30 cellular contexts compared by ENCODE assay signal in genomic region chr2:177970670-177971454, GRCh38.
DNase-seq lines count a peak whose midpoint lies in the region; ATAC-seq, FAIRE-seq and TF ChIP-seq lines count a peak whose summit lies in the region.
"Had no signal": no experiment of that assay in that cellular context is flagged by ENCODE, and none has a peak within 500 bp of the region (broad histone marks: within the 10 kb centered on the region; RNA-seq: fewer than 3 reads in every experiment).

No MANE protein-coding gene starts in this region.

- H2BK120ac ChIP-seq in mesendoderm (ENCODE audit: low read depth, low read length) (no peak overlapping the region), trophoblast cell (ENCODE audit: insufficient read depth, low read length, poor library complexity) (no peak overlapping the region)

- H4K5ac ChIP-seq in mesendoderm (ENCODE audit: low read length) = no peak overlapping the region

- H3K9ac ChIP-seq in adipocyte (ENCODE audit: low read length) = no peak overlapping the region
- no peak overlapping the region for H3K9ac ChIP-seq in mesendoderm (ENCODE audit: low read length)
- H3K9ac ChIP-seq in trophoblast cell (ENCODE audit: low read length) = no peak overlapping the region
- H3K9ac ChIP-seq: BLaER1 treated with 17β-estradiol and CSF1 and Interleukin-3, amounts not matched to agents 10 nM and 100 nM had no signal

- no peak overlapping the region for H3K23ac ChIP-seq in mesendoderm (ENCODE audit: low read length)
- H3K23ac ChIP-seq in trophoblast cell (ENCODE audit: low read length) = no peak overlapping the region

- H3K79me2 ChIP-seq in hepatocyte (no peaks in the 10 kb centered on the region), mesendoderm (ENCODE audit: control insufficient read depth, insufficient read depth, low read length) (no peaks in the 10 kb centered on the region), trophoblast cell (ENCODE audit: control insufficient read depth, insufficient read depth, low read length, poor library complexity) (no peaks in the 10 kb centered on the region)

- H2BK15ac ChIP-seq in mesendoderm (replicated peaks; ENCODE audit: low read depth) = no peak overlapping the region

- H2BK12ac ChIP-seq in trophoblast cell (ENCODE audit: low read length) = no peak overlapping the region

- TF ChIP-seq POLR2A in GM12891 (IDR thresholded peaks at IDR 0.05; ENCODE audit: low read depth, low read length) = no peak

- H4K8ac ChIP-seq in mesendoderm (ENCODE audit: low read depth, low read length) (no peak overlapping the region), trophoblast cell (ENCODE audit: low read depth, low read length) (no peak overlapping the region)

- no peaks in the 10 kb centered on the region for H4K20me1 ChIP-seq in hepatocyte (ENCODE audit: insufficient read depth, poor library complexity, severe bottlenecking)
- H4K20me1 ChIP-seq: BLaER1 treated with 17β-estradiol and CSF1 and Interleukin-3, amounts not matched to agents 10 nM and 100 nM had no signal

- H3K4ac ChIP-seq in mesendoderm (ENCODE audit: low read depth, low read length) (no peak overlapping the region), trophoblast cell (ENCODE audit: low read depth, low read length) (no peak overlapping the region)

- H2AFZ ChIP-seq in hepatocyte (no peak overlapping the region), trophoblast cell (ENCODE audit: insufficient read depth, low read length, poor library complexity) (no peak overlapping the region)

- no peak overlapping the region for H2AK5ac ChIP-seq in mesendoderm (ENCODE audit: low read length)
- no peak overlapping the region for H2AK5ac ChIP-seq in trophoblast cell (ENCODE audit: low read length)

- H3K18ac ChIP-seq in mesendoderm (ENCODE audit: low read length) (no peak overlapping the region), trophoblast cell (ENCODE audit: low read length) (no peak overlapping the region)

- no peak overlapping the region for H3K56ac ChIP-seq in mesendoderm (ENCODE audit: low read length)

- no peak for ATAC-seq in psoas muscle

- 82% methylated on average over 3 of the region's 3 CpGs for WGBS in hepatocyte (ENCODE audit: low lambda C conversion rate, missing lambda C conversion rate)
- WGBS in mesendoderm (ENCODE audit: extremely low coverage, insufficient coverage, low lambda C conversion rate) = no CpG with 5 or more reads among the region's 3 CpGs
- WGBS in psoas muscle, 3 donors = 87 to 89% (median 87%) methylated on average over 3 of the region's 3 CpGs
- no CpG with 5 or more reads among the region's 3 CpGs for WGBS in trophoblast cell (ENCODE audit: extremely low coverage, insufficient coverage, insufficient read length)

- H4K91ac ChIP-seq in trophoblast cell (ENCODE audit: low read depth, low read length) = no peak overlapping the region

- H3K4me1 ChIP-seq in HEK293 (ENCODE audit: control insufficient read depth, insufficient read depth, low read length) = no peaks in the 10 kb centered on the region
- no peaks in the 10 kb centered on the region for H3K4me1 ChIP-seq in adipocyte (ENCODE audit: control insufficient read depth, insufficient read depth, low read length)
- peaks cover 5% of the 10 kb centered on the region for H3K4me1 ChIP-seq in hepatocyte (ENCODE audit: insufficient read depth)
- H3K4me1 ChIP-seq in mesendoderm (ENCODE audit: control insufficient read depth, low read depth, low read length) = no peaks in the 10 kb centered on the region
- H3K4me1 ChIP-seq in psoas muscle = no peaks in the 10 kb centered on the region
- no peaks in the 10 kb centered on the region for H3K4me1 ChIP-seq in trophoblast cell (ENCODE audit: control insufficient read depth in 1 of 2, insufficient read depth in 2 of 2, low read length in 2 of 2)
- H3K4me1 ChIP-seq: BLaER1 treated with 17β-estradiol and CSF1 and Interleukin-3, amounts not matched to agents 10 nM and 100 nM; SJSA1 had no signal

- FAIRE-seq in GM12891 (lab: Jason Lieb, UNC) = no peak
- FAIRE-seq: A204.1, GM18507, H54 had no signal

- intact Hi-C loops in psoas muscle (cut with DNase I) = no loop called here

- H3K9me2 ChIP-seq in hepatocyte (replicated peaks; ENCODE audit: insufficient read depth) = no peaks in the 10 kb centered on the region

- no peak overlapping the region for H3K27ac ChIP-seq in HEK293 (ENCODE audit: extremely low read depth, low read depth, low read length)
- H3K27ac ChIP-seq in hepatocyte = peak overlapping the region; percentile 41
- H3K27ac ChIP-seq in mesendoderm (ENCODE audit: low read depth, low read length) = no peak overlapping the region
- no peak overlapping the region for H3K27ac ChIP-seq in psoas muscle
- no peak overlapping the region for H3K27ac ChIP-seq in trophoblast cell (ENCODE audit: low read depth, low read length)
- H3K27ac ChIP-seq: BLaER1 treated with 17β-estradiol and CSF1 and Interleukin-3, amounts not matched to agents 10 nM and 100 nM; HL-60; SJSA1 had no signal

- peak overlapping the region; percentile 51 for H3K4me2 ChIP-seq in hepatocyte
- H3K4me2 ChIP-seq in mesendoderm (ENCODE audit: low read length) = no peak overlapping the region
- no peak overlapping the region for H3K4me2 ChIP-seq in trophoblast cell (ENCODE audit: low read length)
- H3K4me2 ChIP-seq: BLaER1 treated with 17β-estradiol and CSF1 and Interleukin-3, amounts not matched to agents 10 nM and 100 nM had no signal

- H3K14ac ChIP-seq in trophoblast cell (ENCODE audit: low read length) = no peak overlapping the region

- CTCF ChIA-PET in HEK293 (lab: Yijun Ruan, JAX) (interaction anchor here (0.6 to 0.8 kb wide), 2 partner anchors 13 to 1701 kb away, joined by 3 read pairs; no protein-coding TSS in a partner anchor), GM10248 (lab: Yijun Ruan, JAX) (interaction anchor here (1.2 to 1.8 kb wide), 4 partner anchors 12 to 48 kb away, joined by 3 to 7 read pairs (median 4); no protein-coding TSS in a partner anchor)

- H3K36me3 ChIP-seq in HEK293 (ENCODE audit: control insufficient read depth in 2 of 2, insufficient read depth in 1 of 2, low read length in 2 of 2) = no peaks in the 10 kb centered on the region
- H3K36me3 ChIP-seq in adipocyte (ENCODE audit: control insufficient read depth, insufficient read depth, low read length, severe bottlenecking) = no peaks in the 10 kb centered on the region
- H3K36me3 ChIP-seq in hepatocyte (replicated peaks; ENCODE audit: insufficient read depth, low read depth) = no peaks in the 10 kb centered on the region
- no peaks in the 10 kb centered on the region for H3K36me3 ChIP-seq in mesendoderm (ENCODE audit: control insufficient read depth, insufficient read depth, low read length)
- no peaks in the 10 kb centered on the region for H3K36me3 ChIP-seq in psoas muscle (ENCODE audit: insufficient read depth in 1 of 2, low read depth in 1 of 2)
- no peaks in the 10 kb centered on the region for H3K36me3 ChIP-seq in trophoblast cell (ENCODE audit: control insufficient read depth in 1 of 2, insufficient read depth in 2 of 2, low read length in 2 of 2)
- H3K36me3 ChIP-seq: BLaER1 treated with 17β-estradiol and CSF1 and Interleukin-3, amounts not matched to agents 10 nM and 100 nM; MG63; SJSA1 had no signal

- DNase-seq in adipocyte (ENCODE audit: low read depth) (peak; percentile 7), hepatocyte (ENCODE audit: low spot score) (peak; percentile 22), mesendoderm (peak; percentile 1), GM10248 (ENCODE audit: extremely low spot score) (no peak), GM12891 (ENCODE audit: insufficient read length, low spot score) (no peak), psoas muscle (no peak), trophoblast cell (no peak)
- DNase-seq: AML-193; CD4-positive, alpha-beta memory T cell; EL; GDM1; KBM-7; MG63; NCI-H1417; NCI-H1694 treated with DMSO at 0.1 percent for 48 hours; NCI-H2081; NCI-H2171; NCI-H226; NCI-H510A; NCI-H69; Right ventricle myocardium superior; RPMI8226 had no signal

- no peaks in the 10 kb centered on the region for H3K9me3 ChIP-seq in HEK293 (ENCODE audit: control insufficient read depth, insufficient read depth, low read depth, low read length)
- no peaks in the 10 kb centered on the region for H3K9me3 ChIP-seq in adipocyte (ENCODE audit: control insufficient read depth, low read length)
- H3K9me3 ChIP-seq in hepatocyte (ENCODE audit: low read depth) = no peaks in the 10 kb centered on the region
- H3K9me3 ChIP-seq in psoas muscle = no peaks in the 10 kb centered on the region
- no peaks in the 10 kb centered on the region for H3K9me3 ChIP-seq in trophoblast cell (ENCODE audit: insufficient read depth, low read depth, low read length)
- H3K9me3 ChIP-seq: Caco-2, MG63, SJSA1 had no signal

- TF ChIP-seq CTCF in HEK293 (tag by site-specific recombination; IDR thresholded peaks at IDR 0.05) (no peak), hepatocyte (IDR thresholded peaks at IDR 0.05; ENCODE audit: poor library complexity) (no peak), GM10248 (IDR thresholded peaks at IDR 0.05; ENCODE audit: control extremely low read depth, extremely low read depth, low read depth, missing control alignments) (no peak), psoas muscle (IDR thresholded peaks at IDR 0.05) (no peak)

- H3K27me3 ChIP-seq in adipocyte (replicated peaks; ENCODE audit: control insufficient read depth, insufficient read depth, low read length) = peaks cover 5% of the 10 kb centered on the region
- H3K27me3 ChIP-seq in hepatocyte = no peaks in the 10 kb centered on the region
- H3K27me3 ChIP-seq in mesendoderm (ENCODE audit: insufficient read depth, low read length, poor library complexity) = no peaks in the 10 kb centered on the region
- no peaks in the 10 kb centered on the region for H3K27me3 ChIP-seq in psoas muscle (ENCODE audit: insufficient read depth in 3 of 3, low read length in 2 of 3)
- no peaks in the 10 kb centered on the region for H3K27me3 ChIP-seq in trophoblast cell (ENCODE audit: insufficient read depth, low read length)
- H3K27me3 ChIP-seq: BLaER1 treated with 17β-estradiol and CSF1 and Interleukin-3, amounts not matched to agents 10 nM and 100 nM; MG63; SJSA1 had no signal

- H2BK5ac ChIP-seq in mesendoderm (ENCODE audit: low read length) (no peak overlapping the region), trophoblast cell (ENCODE audit: low read depth, low read length, poor library complexity) (no peak overlapping the region)

- POLR2A ChIA-PET in HEK293 (lab: Yijun Ruan, JAX) (no interaction called here), GM10248 (lab: Yijun Ruan, JAX) (no interaction called here)

- H3K4me3 ChIP-seq in HEK293 (ENCODE audit: low read depth, low read length) (no peak overlapping the region), adipocyte (ENCODE audit: low read length) (no peak overlapping the region), hepatocyte (no peak overlapping the region), mesendoderm (ENCODE audit: low read length) (no peak overlapping the region), psoas muscle (no peak overlapping the region), trophoblast cell (ENCODE audit: low read depth, low read length) (no peak overlapping the region)
- H3K4me3 ChIP-seq: BLaER1 treated with 17β-estradiol and CSF1 and Interleukin-3, amounts not matched to agents 10 nM and 100 nM; MG63; SJSA1 had no signal

- H3K79me1 ChIP-seq in mesendoderm (ENCODE audit: low read length) (no peaks in the 10 kb centered on the region), trophoblast cell (ENCODE audit: low read length) (no peaks in the 10 kb centered on the region)

- H4K12ac ChIP-seq in trophoblast cell (ENCODE audit: low read depth, low read length) = no peak overlapping the region

TF ChIP-seq in GM12891, 5 proteins besides CTCF, POLR2A, EP300 and RAD21:
- TF ChIP-seq TAF1 (IDR thresholded peaks at IDR 0.05; ENCODE audit: low read depth, low read length) = no peak

Comparison
In these comparisons a context has a peak if more than half of its experiments do, and no peak if none do; other contexts are left out.
1. DNase-seq: peak in adipocyte (single experiment), hepatocyte (single experiment) and mesendoderm (single experiment); none in GM10248 (single experiment), GM12891 (single experiment), psoas muscle (0 of 2) and trophoblast cell (0 of 2).